Comparison of ENCODE assay signal across 8 cellular contexts in the genomic region with DNA sequence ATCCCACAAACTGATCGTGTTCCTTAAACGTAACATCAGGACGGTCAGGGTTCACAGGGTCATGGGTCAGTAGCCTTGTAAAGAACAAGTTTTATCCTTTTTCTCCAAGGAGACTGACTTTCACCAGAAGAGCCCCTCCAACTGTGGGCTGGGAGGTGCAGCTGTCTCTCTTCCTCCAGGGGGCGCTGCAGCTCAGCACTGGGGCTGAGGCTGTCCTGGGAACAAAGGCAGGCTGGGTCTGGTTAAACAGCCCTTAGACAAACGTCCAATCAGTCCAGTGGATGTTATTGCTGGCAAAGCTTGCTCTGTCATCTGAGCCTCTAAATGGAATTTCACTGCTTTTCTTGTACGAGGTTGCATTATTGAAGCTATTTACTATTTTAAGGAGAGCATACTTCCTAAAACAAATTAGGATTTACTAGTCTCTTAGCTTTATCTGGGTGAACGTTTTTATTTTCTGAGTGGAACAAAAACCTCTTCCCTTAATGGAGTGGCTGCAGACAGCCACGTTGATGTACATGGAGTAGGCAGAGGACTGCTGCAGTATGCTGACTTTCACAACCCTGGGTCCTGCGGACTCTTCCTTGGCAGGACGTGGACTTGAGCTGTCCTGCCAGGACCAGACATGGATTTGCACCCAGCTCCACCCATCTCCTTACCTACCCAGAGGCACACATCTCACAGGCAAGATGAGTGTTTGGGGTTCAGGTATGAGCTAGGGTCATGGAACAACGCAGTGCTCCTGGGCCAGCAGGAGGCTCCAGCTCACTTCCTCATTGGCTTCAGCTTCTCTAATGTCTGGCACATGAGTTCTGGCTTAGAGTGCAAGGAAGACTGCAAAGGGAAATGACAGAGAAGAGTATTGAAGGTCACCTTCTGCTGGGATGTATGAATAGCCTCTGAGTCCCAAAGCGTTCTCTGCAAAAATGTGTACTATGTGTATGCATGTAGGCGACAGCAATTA. TPM values are rescaled to one million over a fixed set of nuclear protein-coding genes. Genes with fewer than 3 reads are reported as not detected.
DNase-seq lines count a peak whose midpoint lies in the region; ATAC-seq, FAIRE-seq and TF ChIP-seq lines count a peak whose summit lies in the region.

No MANE protein-coding gene starts in this region.

- no peaks in the 10 kb centered on the region for H3K9me3 ChIP-seq in Karpas-422 (ENCODE audit: low read length)
- H3K9me3 ChIP-seq in SK-N-SH = no peaks in the 10 kb centered on the region
- H3K9me3 ChIP-seq in prostate gland = no peaks in the 10 kb centered on the region
- no peaks in the 10 kb centered on the region for H3K9me3 ChIP-seq in aorta (ENCODE audit: control insufficient read depth, low read length)

- CTCF ChIA-PET in SK-N-SH (lab: Yijun Ruan, JAX) = interaction anchor here (0.6 to 11.9 kb wide), 40 partner anchors 7 to 352 kb away, joined by 3 to 177 read pairs (median 4); no protein-coding TSS in a partner anchor

- H3K4me1 ChIP-seq in Karpas-422 (ENCODE audit: low read length) = no peaks in the 10 kb centered on the region
- H3K4me1 ChIP-seq in SK-N-SH (ENCODE audit: control insufficient read depth in 1 of 2, insufficient read depth in 2 of 2, low read depth in 1 of 2, low read length in 1 of 2) = peaks cover 0 to 7% of the 10 kb centered on the region in 2 experiments; a peak in 2 of 4 replicates
- no peaks in the 10 kb centered on the region for H3K4me1 ChIP-seq in prostate gland (replicated peaks)
- H3K4me1 ChIP-seq in aorta (ENCODE audit: control insufficient read depth in 1 of 2, insufficient read depth in 2 of 2, low read length in 2 of 2) = no peaks in the 10 kb centered on the region

- H4K20me1 ChIP-seq in Karpas-422 (ENCODE audit: insufficient read depth, low read depth, low read length) (peaks cover 33% of the 10 kb centered on the region), SK-N-SH (ENCODE audit: insufficient read depth) (peaks cover 4% of the 10 kb centered on the region; the same call in 1 of the 2 replicates)

- peaks cover 45% of the 10 kb centered on the region for H3K36me3 Mint-ChIP-seq in activated naive CD8-positive, alpha-beta T cell treated with anti-CD3 and anti-CD28 coated beads for 36 hours

- FAIRE-seq in D721Med (lab: Jason Lieb, UNC) = no peak

- intact Hi-C loops in Right ventricle myocardium superior (cut with DNase I) = loop anchor here (5.0 to 10.0 kb wide), 2 partner anchors 296 to 343 kb away; no protein-coding TSS in a partner anchor
- intact Hi-C loops in prostate gland (cut with DNase I) = loop anchor here (2.0 to 5.0 kb wide), 4 partner anchors 66 to 296 kb away; no protein-coding TSS in a partner anchor
- intact Hi-C loops in aorta (cut with DNase I) = loop anchor here (5.0 to 10.0 kb wide), 2 partner anchors 241 to 343 kb away; no protein-coding TSS in a partner anchor

- H3K79me2 ChIP-seq in Karpas-422 (ENCODE audit: low read length) = peaks cover 38% of the 10 kb centered on the region
- H3K79me2 ChIP-seq in SK-N-SH (ENCODE audit: insufficient read depth) = peaks cover 21% of the 10 kb centered on the region

- POLR2A ChIA-PET in SK-N-SH (lab: Yijun Ruan, JAX) = interaction anchor here (1.0 to 1.3 kb wide), 2 partner anchors 8 kb away, joined by 3 read pairs; a partner anchor contains a TSS

- peak; percentile 90 for TF ChIP-seq CTCF in D721Med (IDR thresholded peaks at IDR 0.05; ENCODE audit: insufficient read depth, missing control alignments)
- TF ChIP-seq CTCF in SK-N-SH (IDR thresholded peaks at IDR 0.05) = peak; percentile 98
- peak; percentile 83 to 94 (median 90) for TF ChIP-seq CTCF in prostate gland (IDR thresholded peaks at IDR 0.05)

- peak; percentile 70 for TF ChIP-seq RAD21 in SK-N-SH (IDR thresholded peaks at IDR 0.05; ENCODE audit: low read length)

- peak overlapping the region; percentile 57 for H3K27ac Mint-ChIP-seq in activated naive CD8-positive, alpha-beta T cell treated with anti-CD3 and anti-CD28 coated beads for 36 hours

- ATAC-seq in Right ventricle myocardium superior (ENCODE audit: poor library complexity) = peak; percentile 96
- ATAC-seq in aorta (ENCODE audit: low FRiP score) = peak; percentile 94
- no peak for ATAC-seq in HG03460 (IDR thresholded peaks at IDR 0.05; ENCODE audit: unreplicated experiment)

- 62% methylated on average over 13 of the region's 13 CpGs for WGBS in SK-N-SH (ENCODE audit: low lambda C conversion rate)
- WGBS in prostate gland = 34% methylated on average over 13 of the region's 13 CpGs
- WGBS in aorta, 2 donors = 20 to 26% methylated on average over 13 of the region's 13 CpGs

- no peak overlapping the region for H3K4me3 ChIP-seq in Karpas-422 (ENCODE audit: low read length)
- peak overlapping the region in 1 of 2 experiments; percentile 32; a peak in 1 of 4 replicates for H3K4me3 ChIP-seq in SK-N-SH (ENCODE audit: low read depth in 2 of 2, low read length in 1 of 2)
- no peak overlapping the region for H3K4me3 ChIP-seq in prostate gland
- H3K4me3 ChIP-seq in aorta (ENCODE audit: low read length in 2 of 2) = no peak overlapping the region

- DNase-seq in D721Med (ENCODE audit: insufficient read length, low spot score) (no peak), Karpas-422 (peak; percentile 87), SK-N-SH (peak; percentile 79), Right ventricle myocardium superior (peak; percentile 84), prostate gland (ENCODE audit: low spot score) (peak; percentile 84), aorta (peak; percentile 87 to 92)
- DNase-seq in activated naive CD8-positive, alpha-beta T cell treated with anti-CD3 and anti-CD28 coated beads for 36 hours = peak; percentile 73

- H3F3A ChIP-seq in SK-N-SH (replicated peaks; ENCODE audit: insufficient read depth) = peaks cover 12% of the 10 kb centered on the region

- H3K9me2 ChIP-seq in Karpas-422 (replicated peaks; ENCODE audit: insufficient read depth, low read length) (no peaks in the 10 kb centered on the region), SK-N-SH (no peaks in the 10 kb centered on the region)

- TF ChIP-seq EP300 in SK-N-SH (IDR thresholded peaks at IDR 0.05; ENCODE audit: borderline replicate concordance in 1 of 2, low read depth in 1 of 2, low read length in 1 of 2) = no peak

- H3K36me3 ChIP-seq in Karpas-422 (ENCODE audit: insufficient read depth, low read length) = peaks cover 66% of the 10 kb centered on the region
- peaks cover 39 to 51% of the 10 kb centered on the region in 2 experiments for H3K36me3 ChIP-seq in SK-N-SH (replicated peaks in 1 of 2; ENCODE audit: control insufficient read depth in 1 of 2, insufficient read depth in 2 of 2, low read length in 1 of 2)
- no peaks in the 10 kb centered on the region for H3K36me3 ChIP-seq in prostate gland
- peaks cover 4 to 12% of the 10 kb centered on the region in 2 donors for H3K36me3 ChIP-seq in aorta (ENCODE audit: control insufficient read depth in 1 of 2, insufficient read depth in 2 of 2, low read length in 1 of 2)

- H3K27me3 ChIP-seq in Karpas-422 (ENCODE audit: low read length) (no peaks in the 10 kb centered on the region), SK-N-SH (ENCODE audit: insufficient read depth) (no peaks in the 10 kb centered on the region), prostate gland (replicated peaks; ENCODE audit: insufficient read depth) (no peaks in the 10 kb centered on the region), aorta (ENCODE audit: control insufficient read depth in 1 of 2, insufficient read depth in 2 of 2, low read length in 1 of 2) (no peaks in the 10 kb centered on the region)

- H2AFZ ChIP-seq in Karpas-422 (ENCODE audit: low read length) = no peak overlapping the region
- H2AFZ ChIP-seq in SK-N-SH (ENCODE audit: low read depth) = no peak overlapping the region

- no peak overlapping the region for H3K9ac ChIP-seq in Karpas-422 (ENCODE audit: low read length)
- no peak overlapping the region for H3K9ac ChIP-seq in SK-N-SH

- TF ChIP-seq POLR2A in prostate gland (IDR thresholded peaks at IDR 0.05) = no peak

- H3K27me3 Mint-ChIP-seq in activated naive CD8-positive, alpha-beta T cell treated with anti-CD3 and anti-CD28 coated beads for 36 hours = no peaks in the 10 kb centered on the region

- H3K27ac ChIP-seq in Karpas-422 (ENCODE audit: low read length) (no peak overlapping the region), SK-N-SH (ENCODE audit: low read depth in 2 of 2, low read length in 1 of 2) (peak overlapping the region; percentile 11 to 42; a peak in 2 of 4 replicates), prostate gland (peak overlapping the region in 1 of 2 donors; percentile 14), aorta (ENCODE audit: low read depth in 1 of 2, low read length in 2 of 2) (peak overlapping the region in 1 of 2 donors; percentile 11)

- H3K9me3 Mint-ChIP-seq in activated naive CD8-positive, alpha-beta T cell treated with anti-CD3 and anti-CD28 coated beads for 36 hours = no peaks in the 10 kb centered on the region

- no peak overlapping the region for H3K4me3 Mint-ChIP-seq in activated naive CD8-positive, alpha-beta T cell treated with anti-CD3 and anti-CD28 coated beads for 36 hours

- no peak overlapping the region for H3K4me2 ChIP-seq in Karpas-422 (ENCODE audit: low read depth, low read length, poor library complexity, severe bottlenecking)
- no peak overlapping the region for H3K4me2 ChIP-seq in SK-N-SH

- peaks cover 16% of the 10 kb centered on the region for H3K4me1 Mint-ChIP-seq in activated naive CD8-positive, alpha-beta T cell treated with anti-CD3 and anti-CD28 coated beads for 36 hours

TF ChIP-seq in SK-N-SH, 30 proteins besides CTCF, POLR2A, EP300 and RAD21 (continues in another document):
- TF ChIP-seq TAF1 (IDR thresholded peaks at IDR 0.05; ENCODE audit: borderline replicate concordance, low read depth, low read length) = no peak
- TF ChIP-seq SIN3A (IDR thresholded peaks at IDR 0.05; ENCODE audit: borderline replicate concordance, low read depth, low read length) = peak; percentile 36; the same call in 1 of the 2 replicates
- TF ChIP-seq MXI1 (IDR thresholded peaks at IDR 0.05; ENCODE audit: low read depth, low read length) = no peak

RNA-seq across cellular contexts. Expression of a gene that starts 7.8 kb away (rescaled TPM):
- 14.6 and 20.6 TPM in 2 replicates for total RNA-seq in Karpas-422 (2014; rRNA removed; shearing (Covaris generic); ENCODE audit: low replicate concordance)
- polyA plus RNA-seq in SK-N-SH (2012; rRNA removed) (28.7 and 36.8 TPM in 2 replicates), aorta (10 to 100 TPM in 1 of 2 donors, 1 to 10 TPM in 1; 9.5 to 17.0 TPM)
- polyA plus RNA-seq in SK-N-SH (2012; cell fraction: cytosol; rRNA removed) = 30.8 and 32.4 TPM in 2 replicates
- polyA plus RNA-seq in SK-N-SH (2012; cell fraction: nucleus; rRNA removed) = 46.6 and 64.0 TPM in 2 replicates
- total RNA-seq in activated naive CD8-positive, alpha-beta T cell treated with anti-CD3 and anti-CD28 coated beads for 36 hours = 100 to 1,000 TPM in 1 of 2 experiments, 10 to 100 TPM in 1; 96.4 to 101 TPM
- total RNA-seq in Right ventricle myocardium superior (10.9 TPM), prostate gland (10 to 100 TPM; 18.4 to 22.7 TPM), aorta (10 to 100 TPM; 18.7 to 20.2 TPM)

RNA-seq across cellular contexts. Expression of a gene that starts 36.9 kb away (rescaled TPM):
- 0.07 TPM in 1 of 2 replicates, not detected in the other for total RNA-seq in Karpas-422 (2014; rRNA removed; shearing (Covaris generic); ENCODE audit: low replicate concordance)
- polyA plus RNA-seq in SK-N-SH (2012; rRNA removed) (0.02 and 0.08 TPM in 2 replicates), aorta (not detected)
- polyA plus RNA-seq in SK-N-SH (2012; cell fraction: cytosol; rRNA removed) = 0.05 and 0.06 TPM in 2 replicates
- 0.05 and 0.14 TPM in 2 replicates for polyA plus RNA-seq in SK-N-SH (2012; cell fraction: nucleus; rRNA removed)
- not detected for total RNA-seq in activated naive CD8-positive, alpha-beta T cell treated with anti-CD3 and anti-CD28 coated beads for 36 hours
- total RNA-seq in Right ventricle myocardium superior (not detected), prostate gland (not detected), aorta (not detected)
